Comparison of ENCODE assay signal across 16 cellular contexts in genomic region chr6:32980488-32981038, GRCh38. TPM values are rescaled to one million over a fixed set of nuclear protein-coding genes. Genes with fewer than 3 reads are reported as not detected.
DNase-seq lines count a peak whose midpoint lies in the region; ATAC-seq and TF ChIP-seq lines count a peak whose summit lies in the region.
"Had no signal": no experiment of that assay in that cellular context is flagged by ENCODE, and none has a peak within 500 bp of the region (broad histone marks: within the 10 kb centered on the region; RNA-seq: fewer than 3 reads in every experiment).

No MANE protein-coding gene starts in this region.

- no peak overlapping the region for H3K4me2 ChIP-seq in PC-9

- H3K4me1 ChIP-seq in cardiac muscle cell (ENCODE audit: low read depth) (peaks cover under 1% of the 10 kb centered on the region), right cardiac atrium (ENCODE audit: control insufficient read depth, insufficient read depth, low read length) (no peaks in the 10 kb centered on the region), lower lobe of right lung (peaks cover 43% of the 10 kb centered on the region), PC-9 (replicated peaks; ENCODE audit: insufficient read depth) (peaks cover 14% of the 10 kb centered on the region)

- CTCF ChIA-PET in RWPE1 (lab: Yijun Ruan, JAX) = interaction anchor here (0.6 to 1.3 kb wide), 2 partner anchors 47 to 764 kb away, joined by 3 read pairs; no protein-coding TSS in a partner anchor
- CTCF ChIA-PET in PC-9 (lab: Charles Lee) = interaction anchor here (0.5 to 1.3 kb wide), 4 partner anchors 13 to 95 kb away, joined by 3 to 8 read pairs (median 5); no protein-coding TSS in a partner anchor

- no TSS peak for BruUV-seq in PC-9 (replicated peaks; lab: Mats Ljungman, UMichigan)

- no peak overlapping the region for H3K4me3 Mint-ChIP-seq in immature natural killer cell
- H3K4me3 Mint-ChIP-seq in stimulated activated naive B cell treated with anti-CD40 and anti-IgM and Interleukin-4, amounts not matched to agents 10 μg/mL and 1 μg/mL and 100 μg/mL, for 72 hours = peak overlapping the region in 1 of 2 donors; percentile 19
- H3K4me3 Mint-ChIP-seq: activated naive CD8-positive, alpha-beta T cell treated with anti-CD3 and anti-CD28 coated beads, Interleukin-2, amount 10 ng/mL, durations not matched to agents 7 days and 5 days had no signal

- H3K9me3 ChIP-seq in cardiac muscle cell (ENCODE audit: low read depth) (no peaks in the 10 kb centered on the region), right cardiac atrium (ENCODE audit: control insufficient read depth, low read length) (no peaks in the 10 kb centered on the region), lower lobe of right lung (no peaks in the 10 kb centered on the region), PC-9 (ENCODE audit: insufficient read depth, low read depth) (no peaks in the 10 kb centered on the region)

- ATAC-seq in right cardiac atrium = no peak
- ATAC-seq in stimulated activated naive B cell treated with anti-CD40 and anti-IgM and Interleukin-4, amounts not matched to agents 10 μg/mL and 1 μg/mL and 100 μg/mL, for 72 hours (replicated peaks) = no peak
- no peak for ATAC-seq in lower lobe of right lung

- peaks cover 42 to 52% (median 51%) of the 10 kb centered on the region in 3 donors for H3K36me3 Mint-ChIP-seq in immature natural killer cell
- H3K36me3 Mint-ChIP-seq in stimulated activated naive B cell treated with anti-CD40 and anti-IgM and Interleukin-4, amounts not matched to agents 10 μg/mL and 1 μg/mL and 100 μg/mL, for 72 hours = peaks cover 56 to 66% of the 10 kb centered on the region in 2 donors

- H3K27ac Mint-ChIP-seq in immature natural killer cell = peak overlapping the region in 5 of 6 donors; percentile 30 to 55 (median 53)
- peak overlapping the region; percentile 42 for H3K27ac Mint-ChIP-seq in stimulated activated naive B cell treated with anti-CD40 and anti-IgM and Interleukin-4, amounts not matched to agents 10 μg/mL and 1 μg/mL and 100 μg/mL, for 72 hours
- H3K27ac Mint-ChIP-seq: activated naive CD8-positive, alpha-beta T cell treated with anti-CD3 and anti-CD28 coated beads, Interleukin-2, amount 10 ng/mL, durations not matched to agents 7 days and 5 days had no signal

- H3K27me3 ChIP-seq in cardiac muscle cell (no peaks in the 10 kb centered on the region), right cardiac atrium (ENCODE audit: control insufficient read depth, insufficient read depth) (no peaks in the 10 kb centered on the region), lower lobe of right lung (ENCODE audit: low read depth) (no peaks in the 10 kb centered on the region), PC-9 (ENCODE audit: insufficient read depth, low read depth) (no peaks in the 10 kb centered on the region)

- POLR2A ChIA-PET in RWPE1 (lab: Yijun Ruan, JAX; ENCODE audit: low non-redundant PET) (interaction anchor here (1.9 kb wide), 1 partner anchor 9 kb away, joined by 8 read pairs; no protein-coding TSS in a partner anchor), PC-9 (lab: Charles Lee; ENCODE audit: unreplicated experiment) (interaction anchor here (0.6 to 1.8 kb wide), 2 partner anchors 9 to 159 kb away, joined by 3 to 4 read pairs; no protein-coding TSS in a partner anchor)

- peak overlapping the region; percentile 2 for H3K27ac ChIP-seq in cardiac muscle cell
- no peak overlapping the region for H3K27ac ChIP-seq in right cardiac atrium (ENCODE audit: low read length)
- peak overlapping the region; percentile 51 for H3K27ac ChIP-seq in RWPE1
- H3K27ac ChIP-seq in lower lobe of right lung = no peak overlapping the region
- H3K27ac ChIP-seq in PC-9 = no peak overlapping the region

- H3K4me1 Mint-ChIP-seq in immature natural killer cell = peaks cover 48 to 65% of the 10 kb centered on the region in 2 donors
- peaks cover 33 to 77% of the 10 kb centered on the region in 2 donors for H3K4me1 Mint-ChIP-seq in stimulated activated naive B cell treated with anti-CD40 and anti-IgM and Interleukin-4, amounts not matched to agents 10 μg/mL and 1 μg/mL and 100 μg/mL, for 72 hours

- TF ChIP-seq CTCF in cardiac muscle cell (IDR thresholded peaks at IDR 0.05; ENCODE audit: low read depth, low read length) (no peak), RWPE1 (conservative IDR thresholded peaks at IDR 0.05; ENCODE audit: low read depth) (no peak), lower lobe of right lung (IDR thresholded peaks at IDR 0.05) (no peak), PC-9 (conservative IDR thresholded peaks at IDR 0.05) (no peak)

- H4K20me1 ChIP-seq in PC-9 (ENCODE audit: insufficient read depth) = peaks cover 75% of the 10 kb centered on the region

- 70% methylated on average over 11 of the region's 11 CpGs for WGBS in right cardiac atrium

- H2AFZ ChIP-seq in PC-9 = no peak overlapping the region

- H3K4me3 ChIP-seq in cardiac muscle cell (no peak overlapping the region), right cardiac atrium (ENCODE audit: low read length) (no peak overlapping the region), lower lobe of right lung (no peak overlapping the region), PC-9 (no peak overlapping the region)
- H3K4me3 ChIP-seq: lung had no signal

- H3K36me3 ChIP-seq in cardiac muscle cell (peaks cover 65% of the 10 kb centered on the region), lower lobe of right lung (peaks cover 65% of the 10 kb centered on the region), PC-9 (ENCODE audit: low read depth) (peaks cover 57% of the 10 kb centered on the region)

- peaks cover 4 to 28% (median 4%) of the 10 kb centered on the region in 3 donors for H3K27me3 Mint-ChIP-seq in immature natural killer cell (ENCODE audit: low read depth in 3 of 3)
- H3K27me3 Mint-ChIP-seq in stimulated activated naive B cell treated with anti-CD40 and anti-IgM and Interleukin-4, amounts not matched to agents 10 μg/mL and 1 μg/mL and 100 μg/mL, for 72 hours = no peaks in the 10 kb centered on the region
- H3K27me3 Mint-ChIP-seq: activated naive CD8-positive, alpha-beta T cell treated with anti-CD3 and anti-CD28 coated beads, Interleukin-2, amount 10 ng/mL, durations not matched to agents 7 days and 5 days had no signal

- peaks cover 91% of the 10 kb centered on the region for H3F3A ChIP-seq in PC-9 (ENCODE audit: insufficient read depth, low read depth)

- DNase-seq in cardiac muscle cell (ENCODE audit: low read depth in 1 of 2, low spot score in 1 of 2) (no peak), right cardiac atrium (no peak), RWPE1 (ENCODE audit: low spot score) (no peak), immature natural killer cell (no peak), lower lobe of right lung (no peak), NCI-H2171 (lab: John Stamatoyannopoulos, UW) (no peak), PC-9 (no peak)
- DNase-seq in stimulated activated naive B cell treated with anti-CD40 and anti-IgM and Interleukin-4, amounts not matched to agents 10 μg/mL and 1 μg/mL and 100 μg/mL, for 72 hours = no peak
- DNase-seq: activated CD8-positive, alpha-beta memory T cell treated with anti-CD3 and anti-CD28 coated beads, Interleukin-2, amount 50 U/mL, for 48 hours; activated naive CD8-positive, alpha-beta T cell treated with anti-CD3 and anti-CD28 coated beads, Interleukin-2, amount 10 ng/mL, durations not matched to agents 7 days and 5 days; caudate nucleus; foreskin fibroblast; NCI-H2081 treated with DMSO at 0.1 percent for 48 hours; NCI-H748 treated with DMSO at 0.1 percent for 48 hours had no signal

- H3K79me2 ChIP-seq in PC-9 (ENCODE audit: low read depth) = peaks cover 40% of the 10 kb centered on the region

- intact Hi-C loops in right cardiac atrium (cut with DNase I) (loop anchor here in 3 of 4 donors (5.0 to 10.0 kb wide), 2 partner anchors 93 to 96 kb away; no protein-coding TSS in a partner anchor), lower lobe of right lung (cut with DNase I) (loop anchor here (10.0 kb wide), 2 partner anchors 46 to 96 kb away; no protein-coding TSS in a partner anchor), PC-9 (cut with micrococcal nuclease; ENCODE audit: unreplicated experiment) (no loop called here)

- no peaks in the 10 kb centered on the region for H3K9me2 ChIP-seq in PC-9 (ENCODE audit: insufficient read depth)

- H3K9me3 Mint-ChIP-seq in immature natural killer cell = no peaks in the 10 kb centered on the region
- H3K9me3 Mint-ChIP-seq in stimulated activated naive B cell treated with anti-CD40 and anti-IgM and Interleukin-4, amounts not matched to agents 10 μg/mL and 1 μg/mL and 100 μg/mL, for 72 hours = no peaks in the 10 kb centered on the region
- H3K9me3 Mint-ChIP-seq: activated naive CD8-positive, alpha-beta T cell treated with anti-CD3 and anti-CD28 coated beads, Interleukin-2, amount 10 ng/mL, durations not matched to agents 7 days and 5 days had no signal

RNA-seq across cellular contexts. Expression of gene BRD2, which starts 12.2 kb away (rescaled TPM):
- total RNA-seq in cardiac muscle cell (167 and 232 TPM in 2 replicates), right cardiac atrium (100 to 1,000 TPM in 1 of 4 donors, 10 to 100 TPM in 3; 82.6 to 100 (median 86.9) TPM), lower lobe of right lung (173 TPM), PC-9 (2021) (130 and 157 TPM in 2 replicates)
- polyA plus RNA-seq in cardiac muscle cell (137 and 166 TPM in 2 replicates), right cardiac atrium (73.1 TPM), immature natural killer cell (100 to 1,000 TPM in 1 of 3 donors, 10 to 100 TPM in 2; 29.8 to 119 (median 31.5) TPM)

RNA-seq across cellular contexts. Expression of gene HLA-DMA, which starts 27.7 kb away (rescaled TPM):
- total RNA-seq in cardiac muscle cell = 1.8 and 2.9 TPM in 2 replicates
- polyA plus RNA-seq in cardiac muscle cell = 3.7 and 6.9 TPM in 2 replicates
- 10 to 100 TPM; 16.2 to 26.6 (median 17.3) TPM for total RNA-seq in right cardiac atrium
- polyA plus RNA-seq in right cardiac atrium = 20.9 TPM
- 10 to 100 TPM; 39.2 to 78.7 (median 69.7) TPM for polyA plus RNA-seq in immature natural killer cell
- total RNA-seq in lower lobe of right lung = 283 TPM
- 18.3 and 22.1 TPM in 2 replicates for total RNA-seq in PC-9 (2021)

RNA-seq across cellular contexts. Expression of gene HLA-DOA, which starts 28.8 kb away (rescaled TPM):
- total RNA-seq in cardiac muscle cell (0.25 and 0.74 TPM in 2 replicates), right cardiac atrium (1 to 10 TPM; 1.3 to 2.3 (median 1.8) TPM), lower lobe of right lung (31.2 TPM), PC-9 (2021) (not detected in 2 replicates)
- polyA plus RNA-seq in cardiac muscle cell (0.57 TPM in 1 of 2 replicates, not detected in the other), right cardiac atrium (1.2 TPM), immature natural killer cell (1 to 10 TPM in 2 of 3 donors, under 1 TPM in 1; 0.37 to 5.2 (median 2.8) TPM)
- total RNA-seq: RPMI7951 had no signal

RNA-seq across cellular contexts. Expression of gene HLA-DMB, which starts 39.7 kb away (rescaled TPM):
- total RNA-seq in cardiac muscle cell (not detected in 2 replicates), right cardiac atrium (10 to 100 TPM in 3 of 4 donors, 1 to 10 TPM in 1; 8.5 to 15.7 (median 12.4) TPM), lower lobe of right lung (208 TPM), PC-9 (2021) (0.73 and 1.1 TPM in 2 replicates)
- polyA plus RNA-seq in cardiac muscle cell (not detected in 2 replicates), right cardiac atrium (6.0 TPM), immature natural killer cell (100 to 1,000 TPM in 1 of 3 donors, 10 to 100 TPM in 2; 38.3 to 104 (median 89.1) TPM)

Comparison
In these comparisons a context has a peak if more than half of its experiments do, and no peak if none do; other contexts are left out.
1. H3K27ac ChIP-seq: peak in cardiac muscle cell (single experiment) and RWPE1 (single experiment); none in right cardiac atrium (single experiment), lower lobe of right lung (single experiment) and PC-9 (single experiment).
2. RNA of gene HLA-DMA, which starts 27.7 kb away (total RNA-seq): 283 TPM in lower lobe of right lung (single experiment); 18.3 to 22.1 TPM in PC-9, 16.2 to 26.6 TPM in right cardiac atrium and 1.8 to 2.9 TPM in cardiac muscle cell; every median in the first group is over 10 times any median in the second.